1 cellular context compared by ENCODE assay signal in genomic region chr9:87796232-87796631, GRCh38.
TF ChIP-seq lines count a peak whose summit lies in the region.

No MANE protein-coding gene starts in this region.

TF ChIP-seq in K562, 482 proteins besides CTCF, POLR2A, EP300 and RAD21 (continued from another document):
- TF ChIP-seq TEAD4 (IDR thresholded peaks at IDR 0.05; ENCODE audit: low read length): peak; percentile 8; the same call in 1 of the 2 replicates
- TF ChIP-seq TEAD4 (CRISPR knock-in tag; IDR thresholded peaks at IDR 0.05; ENCODE audit: borderline replicate concordance): no peak
- TF ChIP-seq SAP30 (IDR thresholded peaks at IDR 0.05; ENCODE audit: borderline replicate concordance, insufficient read depth, low read depth, low read length, poor library complexity, severe bottlenecking): no peak
- no peak for TF ChIP-seq RBFOX2 (IDR thresholded peaks at IDR 0.05; ENCODE audit: low read depth, low read length)
- TF ChIP-seq MXI1 (IDR thresholded peaks at IDR 0.05; ENCODE audit: low read depth, low read length): no peak
- TF ChIP-seq TCF3 (CRISPR knock-in tag; IDR thresholded peaks at IDR 0.05): no peak
- TF ChIP-seq, protein P1, sequence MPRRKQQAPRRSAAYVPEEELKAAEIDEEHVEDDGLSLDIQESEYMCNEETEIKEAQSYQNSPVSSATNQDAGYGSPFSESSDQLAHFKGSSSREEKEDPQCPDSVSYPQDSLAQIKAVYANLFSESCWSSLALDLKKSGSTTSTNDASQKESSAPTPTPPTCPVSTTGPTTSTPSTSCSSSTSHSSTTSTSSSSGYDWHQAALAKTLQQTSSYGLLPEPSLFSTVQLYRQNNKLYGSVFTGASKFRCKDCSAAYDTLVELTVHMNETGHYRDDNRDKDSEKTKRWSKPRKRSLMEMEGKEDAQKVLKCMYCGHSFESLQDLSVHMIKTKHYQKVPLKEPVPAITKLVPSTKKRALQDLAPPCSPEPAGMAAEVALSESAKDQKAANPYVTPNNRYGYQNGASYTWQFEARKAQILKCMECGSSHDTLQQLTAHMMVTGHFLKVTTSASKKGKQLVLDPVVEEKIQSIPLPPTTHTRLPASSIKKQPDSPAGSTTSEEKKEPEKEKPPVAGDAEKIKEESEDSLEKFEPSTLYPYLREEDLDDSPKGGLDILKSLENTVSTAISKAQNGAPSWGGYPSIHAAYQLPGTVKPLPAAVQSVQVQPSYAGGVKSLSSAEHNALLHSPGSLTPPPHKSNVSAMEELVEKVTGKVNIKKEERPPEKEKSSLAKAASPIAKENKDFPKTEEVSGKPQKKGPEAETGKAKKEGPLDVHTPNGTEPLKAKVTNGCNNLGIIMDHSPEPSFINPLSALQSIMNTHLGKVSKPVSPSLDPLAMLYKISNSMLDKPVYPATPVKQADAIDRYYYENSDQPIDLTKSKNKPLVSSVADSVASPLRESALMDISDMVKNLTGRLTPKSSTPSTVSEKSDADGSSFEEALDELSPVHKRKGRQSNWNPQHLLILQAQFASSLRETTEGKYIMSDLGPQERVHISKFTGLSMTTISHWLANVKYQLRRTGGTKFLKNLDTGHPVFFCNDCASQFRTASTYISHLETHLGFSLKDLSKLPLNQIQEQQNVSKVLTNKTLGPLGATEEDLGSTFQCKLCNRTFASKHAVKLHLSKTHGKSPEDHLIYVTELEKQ (CRISPR knock-in tag; IDR thresholded peaks at IDR 0.05): no peak
- no peak for TF ChIP-seq CBX1 (IDR thresholded peaks at IDR 0.05; ENCODE audit: low read depth)
- TF ChIP-seq SMC3 (conservative IDR thresholded peaks at IDR 0.05; ENCODE audit: insufficient read depth, low read depth, low read length): no peak
- TF ChIP-seq DACH1 (IDR thresholded peaks at IDR 0.05; ENCODE audit: partially characterized antibody): no peak
- TF ChIP-seq ZFPM2 (CRISPR knock-in tag; IDR thresholded peaks at IDR 0.05): no peak
- no peak for TF ChIP-seq FOXM1 (IDR thresholded peaks at IDR 0.05; ENCODE audit: low read depth)
- no peak for TF ChIP-seq FOXM1 (CRISPR knock-in tag; IDR thresholded peaks at IDR 0.05; ENCODE audit: low read depth)
- TF ChIP-seq, protein P2, sequence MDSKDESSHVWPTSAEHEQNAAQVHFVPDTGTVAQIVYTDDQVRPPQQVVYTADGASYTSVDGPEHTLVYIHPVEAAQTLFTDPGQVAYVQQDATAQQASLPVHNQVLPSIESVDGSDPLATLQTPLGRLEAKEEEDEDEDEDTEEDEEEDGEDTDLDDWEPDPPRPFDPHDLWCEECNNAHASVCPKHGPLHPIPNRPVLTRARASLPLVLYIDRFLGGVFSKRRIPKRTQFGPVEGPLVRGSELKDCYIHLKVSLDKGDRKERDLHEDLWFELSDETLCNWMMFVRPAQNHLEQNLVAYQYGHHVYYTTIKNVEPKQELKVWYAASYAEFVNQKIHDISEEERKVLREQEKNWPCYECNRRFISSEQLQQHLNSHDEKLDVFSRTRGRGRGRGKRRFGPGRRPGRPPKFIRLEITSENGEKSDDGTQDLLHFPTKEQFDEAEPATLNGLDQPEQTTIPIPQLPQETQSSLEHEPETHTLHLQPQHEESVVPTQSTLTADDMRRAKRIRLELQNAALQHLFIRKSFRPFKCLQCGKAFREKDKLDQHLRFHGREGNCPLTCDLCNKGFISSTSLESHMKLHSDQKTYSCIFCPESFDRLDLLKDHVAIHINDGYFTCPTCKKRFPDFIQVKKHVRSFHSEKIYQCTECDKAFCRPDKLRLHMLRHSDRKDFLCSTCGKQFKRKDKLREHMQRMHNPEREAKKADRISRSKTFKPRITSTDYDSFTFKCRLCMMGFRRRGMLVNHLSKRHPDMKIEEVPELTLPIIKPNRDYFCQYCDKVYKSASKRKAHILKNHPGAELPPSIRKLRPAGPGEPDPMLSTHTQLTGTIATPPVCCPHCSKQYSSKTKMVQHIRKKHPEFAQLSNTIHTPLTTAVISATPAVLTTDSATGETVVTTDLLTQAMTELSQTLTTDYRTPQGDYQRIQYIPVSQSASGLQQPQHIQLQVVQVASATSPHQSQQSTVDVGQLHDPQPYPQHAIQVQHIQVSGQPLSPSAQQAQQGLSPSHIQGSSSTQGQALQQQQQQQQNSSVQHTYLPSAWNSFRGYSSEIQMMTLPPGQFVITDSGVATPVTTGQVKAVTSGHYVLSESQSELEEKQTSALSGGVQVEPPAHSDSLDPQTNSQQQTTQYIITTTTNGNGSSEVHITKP (IDR thresholded peaks at IDR 0.05; ENCODE audit: partially characterized antibody): no peak
- TF ChIP-seq ZNF589 (CRISPR knock-in tag; IDR thresholded peaks at IDR 0.05; ENCODE audit: low read depth): 0 out of 2 replicates have a peak, but pooled peaks have one; percentile 43
- TF ChIP-seq BRD9 (IDR thresholded peaks at IDR 0.05; ENCODE audit: low read depth, partially characterized antibody): no peak
- TF ChIP-seq ZNF644 (tag; IDR thresholded peaks at IDR 0.05; ENCODE audit: low read depth): no peak
- TF ChIP-seq TAF1 (IDR thresholded peaks at IDR 0.05; ENCODE audit: control insufficient read depth, extremely low read depth, insufficient read depth, low read length, severe bottlenecking): no peak
- no peak for TF ChIP-seq KAT2B (IDR thresholded peaks at IDR 0.05; ENCODE audit: low read depth, low read length)
- no peak for TF ChIP-seq ZNF384 (IDR thresholded peaks at IDR 0.05; ENCODE audit: low read depth, low read length)
- TF ChIP-seq GABPA (tag; conservative IDR thresholded peaks at IDR 0.05; ENCODE audit: low read depth): peak; percentile 31; the same call in 1 of the 2 replicates
- TF ChIP-seq CBFA2T2 (conservative IDR thresholded peaks at IDR 0.05): 0 out of 2 replicates have a peak, but pooled peaks have one; percentile 3
- TF ChIP-seq MYBL2 (IDR thresholded peaks at IDR 0.05; ENCODE audit: low read depth): no peak
- TF ChIP-seq MYBL2 (CRISPR knock-in tag; IDR thresholded peaks at IDR 0.05; ENCODE audit: borderline replicate concordance): no peak
- TF ChIP-seq TGIF2 (CRISPR knock-in tag; IDR thresholded peaks at IDR 0.05): no peak
- no peak for TF ChIP-seq ZNF24 (IDR thresholded peaks at IDR 0.05)
- TF ChIP-seq STAG1 (CRISPR knock-in tag; IDR thresholded peaks at IDR 0.05; ENCODE audit: borderline replicate concordance): no peak
- TF ChIP-seq KDM1A (IDR thresholded peaks at IDR 0.05): no peak
- peak; percentile 51; the same call in 1 of the 2 replicates for TF ChIP-seq RAD51 (IDR thresholded peaks at IDR 0.05; ENCODE audit: borderline replicate concordance, low read depth)
- TF ChIP-seq MEIS2 (IDR thresholded peaks at IDR 0.05; ENCODE audit: partially characterized antibody): peak; percentile 94
- peak; percentile 63 for TF ChIP-seq NR2C1 (IDR thresholded peaks at IDR 0.05)
- peak; percentile 82 for TF ChIP-seq NR2C1 (tag; IDR thresholded peaks at IDR 0.05)
- TF ChIP-seq CSDE1 (IDR thresholded peaks at IDR 0.05): no peak
- no peak for TF ChIP-seq ZNF76 (CRISPR knock-in tag; IDR thresholded peaks at IDR 0.05; ENCODE audit: borderline replicate concordance)
- TF ChIP-seq, protein P3, sequence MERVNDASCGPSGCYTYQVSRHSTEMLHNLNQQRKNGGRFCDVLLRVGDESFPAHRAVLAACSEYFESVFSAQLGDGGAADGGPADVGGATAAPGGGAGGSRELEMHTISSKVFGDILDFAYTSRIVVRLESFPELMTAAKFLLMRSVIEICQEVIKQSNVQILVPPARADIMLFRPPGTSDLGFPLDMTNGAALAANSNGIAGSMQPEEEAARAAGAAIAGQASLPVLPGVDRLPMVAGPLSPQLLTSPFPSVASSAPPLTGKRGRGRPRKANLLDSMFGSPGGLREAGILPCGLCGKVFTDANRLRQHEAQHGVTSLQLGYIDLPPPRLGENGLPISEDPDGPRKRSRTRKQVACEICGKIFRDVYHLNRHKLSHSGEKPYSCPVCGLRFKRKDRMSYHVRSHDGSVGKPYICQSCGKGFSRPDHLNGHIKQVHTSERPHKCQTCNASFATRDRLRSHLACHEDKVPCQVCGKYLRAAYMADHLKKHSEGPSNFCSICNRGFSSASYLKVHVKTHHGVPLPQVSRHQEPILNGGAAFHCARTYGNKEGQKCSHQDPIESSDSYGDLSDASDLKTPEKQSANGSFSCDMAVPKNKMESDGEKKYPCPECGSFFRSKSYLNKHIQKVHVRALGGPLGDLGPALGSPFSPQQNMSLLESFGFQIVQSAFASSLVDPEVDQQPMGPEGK (CRISPR knock-in tag; IDR thresholded peaks at IDR 0.05; ENCODE audit: borderline replicate concordance): no peak
- TF ChIP-seq YBX1 (IDR thresholded peaks at IDR 0.05): no peak
- no peak for TF ChIP-seq ZNF655 (CRISPR knock-in tag; IDR thresholded peaks at IDR 0.05)
- no peak for TF ChIP-seq HES1 (IDR thresholded peaks at IDR 0.05; ENCODE audit: low read depth)
- TF ChIP-seq, protein P4, sequence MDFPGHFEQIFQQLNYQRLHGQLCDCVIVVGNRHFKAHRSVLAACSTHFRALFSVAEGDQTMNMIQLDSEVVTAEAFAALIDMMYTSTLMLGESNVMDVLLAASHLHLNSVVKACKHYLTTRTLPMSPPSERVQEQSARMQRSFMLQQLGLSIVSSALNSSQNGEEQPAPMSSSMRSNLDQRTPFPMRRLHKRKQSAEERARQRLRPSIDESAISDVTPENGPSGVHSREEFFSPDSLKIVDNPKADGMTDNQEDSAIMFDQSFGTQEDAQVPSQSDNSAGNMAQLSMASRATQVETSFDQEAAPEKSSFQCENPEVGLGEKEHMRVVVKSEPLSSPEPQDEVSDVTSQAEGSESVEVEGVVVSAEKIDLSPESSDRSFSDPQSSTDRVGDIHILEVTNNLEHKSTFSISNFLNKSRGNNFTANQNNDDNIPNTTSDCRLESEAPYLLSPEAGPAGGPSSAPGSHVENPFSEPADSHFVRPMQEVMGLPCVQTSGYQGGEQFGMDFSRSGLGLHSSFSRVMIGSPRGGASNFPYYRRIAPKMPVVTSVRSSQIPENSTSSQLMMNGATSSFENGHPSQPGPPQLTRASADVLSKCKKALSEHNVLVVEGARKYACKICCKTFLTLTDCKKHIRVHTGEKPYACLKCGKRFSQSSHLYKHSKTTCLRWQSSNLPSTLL (IDR thresholded peaks at IDR 0.05): no peak
- no peak for TF ChIP-seq ZNF212 (CRISPR knock-in tag; IDR thresholded peaks at IDR 0.05)
- TF ChIP-seq SIRT6 (IDR thresholded peaks at IDR 0.05; ENCODE audit: low read depth, low read length): no peak
- no peak for TF ChIP-seq ZNF3 (CRISPR knock-in tag; IDR thresholded peaks at IDR 0.05)
- TF ChIP-seq ELF4 (CRISPR knock-in tag; IDR thresholded peaks at IDR 0.05): no peak
- TF ChIP-seq NR2C2 (CRISPR knock-in tag; IDR thresholded peaks at IDR 0.05): no peak
- TF ChIP-seq NR2C2 (tag; IDR thresholded peaks at IDR 0.05): peak; percentile 74; the same call in 1 of the 2 replicates
- TF ChIP-seq TCFL5 (CRISPR knock-in tag; conservative IDR thresholded peaks at IDR 0.05): no peak
- TF ChIP-seq, protein P5, sequence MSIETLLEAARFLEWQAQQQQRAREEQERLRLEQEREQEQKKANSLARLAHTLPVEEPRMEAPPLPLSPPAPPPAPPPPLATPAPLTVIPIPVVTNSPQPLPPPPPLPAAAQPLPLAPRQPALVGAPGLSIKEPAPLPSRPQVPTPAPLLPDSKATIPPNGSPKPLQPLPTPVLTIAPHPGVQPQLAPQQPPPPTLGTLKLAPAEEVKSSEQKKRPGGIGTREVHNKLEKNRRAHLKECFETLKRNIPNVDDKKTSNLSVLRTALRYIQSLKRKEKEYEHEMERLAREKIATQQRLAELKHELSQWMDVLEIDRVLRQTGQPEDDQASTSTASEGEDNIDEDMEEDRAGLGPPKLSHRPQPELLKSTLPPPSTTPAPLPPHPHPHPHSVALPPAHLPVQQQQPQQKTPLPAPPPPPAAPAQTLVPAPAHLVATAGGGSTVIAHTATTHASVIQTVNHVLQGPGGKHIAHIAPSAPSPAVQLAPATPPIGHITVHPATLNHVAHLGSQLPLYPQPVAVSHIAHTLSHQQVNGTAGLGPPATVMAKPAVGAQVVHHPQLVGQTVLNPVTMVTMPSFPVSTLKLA (conservative IDR thresholded peaks at IDR 0.05): no peak
- TF ChIP-seq ZBTB26 (CRISPR knock-in tag; IDR thresholded peaks at IDR 0.05): no peak
